Comparison of ENCODE assay signal across 19 cellular contexts in genomic region chr1:30733520-30733919, GRCh38. TPM values are rescaled to one million over a fixed set of nuclear protein-coding genes. Genes with fewer than 3 reads are reported as not detected.
DNase-seq lines count a peak whose midpoint lies in the region; ATAC-seq and TF ChIP-seq lines count a peak whose summit lies in the region.
"Had no signal": no experiment of that assay in that cellular context is flagged by ENCODE, and none has a peak within 500 bp of the region (broad histone marks: within the 10 kb centered on the region; RNA-seq: fewer than 3 reads in every experiment).

No MANE protein-coding gene starts in this region.

- no peak for ATAC-seq in IMR-90 (ENCODE audit: low read depth)
- ATAC-seq: left ventricle myocardium superior had no signal

- DNase-seq in CD8-positive, alpha-beta memory T cell = no peak
- DNase-seq in IMR-90 (peak; percentile 14), caudate nucleus (lab: John Stamatoyannopoulos, UW) (peak in 1 of 61 donors; percentile 23), retina (peak; percentile 70), OCI-M1 (lab: John Stamatoyannopoulos, UW) (no peak), EL (no peak), globus pallidus (ENCODE audit: low spot score) (no peak)
- DNase-seq: effector CD4-positive, alpha-beta T cell; glutamatergic neuron; left ventricle myocardium superior; NCI-H146; NK-92 treated with Interleukin-12 subunit alpha and Interleukin-12 subunit beta, amount 100 ng/mL, for 24 hours; Right ventricle myocardium superior; uterus had no signal

- no peak overlapping the region for H3K18ac ChIP-seq in IMR-90 (ENCODE audit: low read depth, low read length)

- H3K27ac Mint-ChIP-seq in CD8-positive, alpha-beta memory T cell = peak overlapping the region in 6 of 8 donors; percentile 10 to 78 (median 72)

- H4K5ac ChIP-seq in IMR-90 (ENCODE audit: low read depth, low read length) = no peak overlapping the region

- no peak overlapping the region for H2BK20ac ChIP-seq in IMR-90 (ENCODE audit: low read depth, low read length)

- no peak overlapping the region for H3K23ac ChIP-seq in IMR-90 (ENCODE audit: low read depth, low read length)

- peaks cover 61% of the 10 kb centered on the region for H3K36me3 ChIP-seq in CD8-positive, alpha-beta memory T cell (ENCODE audit: insufficient read depth, low read length)
- no peaks in the 10 kb centered on the region for H3K36me3 ChIP-seq in IMR-90 (ENCODE audit: control insufficient read depth, insufficient read depth, low read length)
- H3K36me3 ChIP-seq: uterus had no signal

- H2AK5ac ChIP-seq in IMR-90 (ENCODE audit: low read depth, low read length) = no peak overlapping the region

- H3K56ac ChIP-seq in IMR-90 (ENCODE audit: extremely low read depth, insufficient read depth, low read length) = no peak overlapping the region

- peaks cover 0 to 2% (median 0%) of the 10 kb centered on the region in 5 donors for H3K9me3 Mint-ChIP-seq in CD8-positive, alpha-beta memory T cell
- H3K9me3 Mint-ChIP-seq: T-helper 1 cell treated with Interleukin-12 subunit alpha and Interleukin-12 subunit beta and Interleukin-4 antibody, amounts not matched to agents 30 μg/mL and 1 μg/mL, for 36 hours had no signal

- no peak overlapping the region for H3K4me2 ChIP-seq in IMR-90 (ENCODE audit: low read depth, low read length)

- no peaks in the 10 kb centered on the region for H3K79me1 ChIP-seq in IMR-90 (ENCODE audit: low read depth in 1 of 2, low read length in 2 of 2)

- CTCF ChIA-PET in CD8-positive, alpha-beta memory T cell (lab: Charles Lee) = interaction anchor here (0.8 to 19.6 kb wide), 7 partner anchors 9 to 68 kb away, joined by 3 to 525 read pairs (median 5); partner anchors contain the start of gene LAPTM5
- CTCF ChIA-PET in IMR-90 (lab: Yijun Ruan, JAX) = interaction anchor here (0.8 kb wide), 1 partner anchor 15 kb away, joined by 3 read pairs; no protein-coding TSS in a partner anchor

- no peaks in the 10 kb centered on the region for H3K9me3 ChIP-seq in CD8-positive, alpha-beta memory T cell (ENCODE audit: low read length)
- H3K9me3 ChIP-seq in IMR-90 (ENCODE audit: control insufficient read depth, insufficient read depth, low read length) = peaks cover 7% of the 10 kb centered on the region
- H3K9me3 ChIP-seq: uterus had no signal

- no peak overlapping the region for H2AK9ac ChIP-seq in IMR-90 (replicated peaks; ENCODE audit: low read depth, low read length, poor library complexity)

- dilution Hi-C loops in IMR-90 (cut with HindIII; ENCODE audit: low sequenced_read_pairs, unreplicated experiment) = no loop called here

- TF ChIP-seq POLR2A in IMR-90 (IDR thresholded peaks at IDR 0.05; ENCODE audit: low read depth, low read length) = no peak

- no peak for TF ChIP-seq RAD21 in IMR-90 (IDR thresholded peaks at IDR 0.05; ENCODE audit: low read length)

- no peak overlapping the region for H2AFZ ChIP-seq in IMR-90 (replicated peaks; ENCODE audit: low read length, poor library complexity)
- H2AFZ ChIP-seq: parathyroid adenoma had no signal

- peaks cover 28% of the 10 kb centered on the region for H3K4me1 ChIP-seq in CD8-positive, alpha-beta memory T cell (ENCODE audit: insufficient read depth, low read length)
- H3K4me1 ChIP-seq in IMR-90 (ENCODE audit: control insufficient read depth, insufficient read depth, low read length) = no peaks in the 10 kb centered on the region
- H3K4me1 ChIP-seq: parathyroid adenoma, uterus had no signal

- POLR2A ChIA-PET in CD8-positive, alpha-beta memory T cell (lab: Charles Lee) = interaction anchor here (1.2 to 4.1 kb wide), 3 partner anchors 11 to 23 kb away, joined by 3 to 23 read pairs (median 5); no protein-coding TSS in a partner anchor
- POLR2A ChIA-PET in IMR-90 (lab: Charles Lee; ENCODE audit: unreplicated experiment) = no interaction called here

- in situ Hi-C loops in IMR-90 (cut with MboI; ENCODE audit: low sequenced_read_pairs) = no loop called here

- 50% methylated on average over 2 of the region's 9 CpGs; no CpG with 5 or more reads in 1 of the 2 experiments for WGBS in IMR-90 (ENCODE audit: extremely low coverage in 2 of 2, insufficient read length in 1 of 2), 2 experiments

- TF ChIP-seq CTCF in IMR-90 (conservative IDR thresholded peaks at IDR 0.05; ENCODE audit: low read depth, low read length) = no peak

- H3K27me3 ChIP-seq in CD8-positive, alpha-beta memory T cell (ENCODE audit: insufficient read depth, low read length, poor library complexity, severe bottlenecking) = no peaks in the 10 kb centered on the region
- peaks cover 29% of the 10 kb centered on the region for H3K27me3 ChIP-seq in IMR-90 (ENCODE audit: control insufficient read depth, insufficient read depth, low read length)
- H3K27me3 ChIP-seq: uterus had no signal

- H2BK15ac ChIP-seq in IMR-90 (ENCODE audit: low read depth, low read length) = no peak overlapping the region

- no peaks in the 10 kb centered on the region for H3K9me1 ChIP-seq in IMR-90 (ENCODE audit: insufficient read depth, low read length)

- H2BK5ac ChIP-seq in IMR-90 (ENCODE audit: low read depth, low read length, poor library complexity, severe bottlenecking) = no peak overlapping the region

- H3K27ac ChIP-seq in CD8-positive, alpha-beta memory T cell (ENCODE audit: low read depth, low read length) = no peak overlapping the region
- H3K27ac ChIP-seq in IMR-90 (ENCODE audit: insufficient read depth, low read length) = no peak overlapping the region
- H3K27ac ChIP-seq in caudate nucleus (ENCODE audit: low read depth, low read length) = peak overlapping the region; percentile 50
- H3K27ac ChIP-seq: parathyroid adenoma, uterus, VCaP had no signal

- no peak overlapping the region for H3K14ac ChIP-seq in IMR-90 (replicated peaks; ENCODE audit: low read depth, low read length)

- no peak overlapping the region for H4K8ac ChIP-seq in IMR-90 (ENCODE audit: low read depth in 2 of 2, low read length in 2 of 2)

- no peak overlapping the region for H4K91ac ChIP-seq in IMR-90 (ENCODE audit: insufficient read depth, low read depth, low read length)

- BruUV-seq in IMR-90 (replicated peaks; lab: Mats Ljungman, UMichigan) = no TSS peak

- H4K20me1 ChIP-seq in IMR-90 (ENCODE audit: insufficient read depth, low read length) = no peaks in the 10 kb centered on the region

- H2BK120ac ChIP-seq in IMR-90 (ENCODE audit: low read depth, low read length) = no peak overlapping the region

- peaks cover 24 to 50% (median 31%) of the 10 kb centered on the region in 3 donors for H3K4me1 Mint-ChIP-seq in CD8-positive, alpha-beta memory T cell

- H3K9ac ChIP-seq in IMR-90 (ENCODE audit: low read depth, low read length) = no peak overlapping the region
- H3K9ac ChIP-seq: parathyroid adenoma had no signal

- no peaks in the 10 kb centered on the region for H3K27me3 Mint-ChIP-seq in CD8-positive, alpha-beta memory T cell

- H3K36me3 Mint-ChIP-seq in CD8-positive, alpha-beta memory T cell = peaks cover 25 to 65% (median 27%) of the 10 kb centered on the region in 3 donors

- no peak overlapping the region for H3K4me3 Mint-ChIP-seq in CD8-positive, alpha-beta memory T cell
- H3K4me3 Mint-ChIP-seq: T-helper 1 cell treated with Interleukin-12 subunit alpha and Interleukin-12 subunit beta and Interleukin-4 antibody, amounts not matched to agents 30 μg/mL and 1 μg/mL, for 36 hours had no signal

- intact Hi-C loops in IMR-90 (cut with micrococcal nuclease) = no loop called here

- H3K4ac ChIP-seq in IMR-90 (ENCODE audit: low read depth, low read length) = no peak overlapping the region

- no peak overlapping the region for H3K4me3 ChIP-seq in CD8-positive, alpha-beta memory T cell (ENCODE audit: low read length)
- no peak overlapping the region for H3K4me3 ChIP-seq in IMR-90 (ENCODE audit: insufficient read depth, low read depth, low read length)
- H3K4me3 ChIP-seq: uterus had no signal

TF ChIP-seq in IMR-90, 13 proteins besides CTCF, POLR2A, EP300 and RAD21 (continues in another document):
- TF ChIP-seq RFX5 (IDR thresholded peaks at IDR 0.05; ENCODE audit: low read depth, low read length) (no peak), MAFK (IDR thresholded peaks at IDR 0.05; ENCODE audit: low read depth, low read length) (no peak), FOS (IDR thresholded peaks at IDR 0.05; ENCODE audit: low read depth, low read length) (no peak), MAZ (IDR thresholded peaks at IDR 0.05; ENCODE audit: borderline replicate concordance, low read depth, low read length) (no peak), USF2 (IDR thresholded peaks at IDR 0.05; ENCODE audit: low read depth, low read length) (no peak), CHD1 (IDR thresholded peaks at IDR 0.05; ENCODE audit: low read depth, low read length) (no peak), RCOR1 (IDR thresholded peaks at IDR 0.05; ENCODE audit: insufficient replicate concordance, low read length) (no peak), BHLHE40 (IDR thresholded peaks at IDR 0.05; ENCODE audit: low read depth, low read length) (no peak), NFE2L2 (IDR thresholded peaks at IDR 0.05; ENCODE audit: low read depth, low read length) (no peak), CEBPB (IDR thresholded peaks at IDR 0.05; ENCODE audit: low read depth, low read length) (no peak)

RNA-seq across cellular contexts. Expression of gene MATN1, which starts 10.1 kb away (rescaled TPM):
- under 1 TPM; 0.59 to 0.91 TPM for total RNA-seq in CD8-positive, alpha-beta memory T cell
- polyA plus RNA-seq in CD8-positive, alpha-beta memory T cell = not detected
- total RNA-seq in IMR-90 (2012; rRNA removed) = 0.56 TPM in 1 of 2 replicates, not detected in the other
- 0.10 and 0.27 TPM in 2 replicates for polyA plus RNA-seq in IMR-90 (2012; rRNA removed)
- 0.03 TPM in 1 of 2 replicates, not detected in the other for polyA plus RNA-seq in IMR-90 (2012; cell fraction: cytosol; rRNA removed)
- 1.1 and 1.3 TPM in 2 replicates for polyA plus RNA-seq in IMR-90 (2012; cell fraction: nucleus; rRNA removed; ENCODE audit: low replicate concordance)
- total RNA-seq: cardiac septum, left ventricle myocardium superior, Right ventricle myocardium superior had no signal

RNA-seq across cellular contexts. Expression of gene LAPTM5, which starts 24.1 kb away (rescaled TPM):
- 100 to 1,000 TPM; 204 to 206 TPM for total RNA-seq in CD8-positive, alpha-beta memory T cell
- polyA plus RNA-seq in CD8-positive, alpha-beta memory T cell = 589 TPM
- under 0.01 TPM in 1 of 2 replicates, not detected in the other for total RNA-seq in IMR-90 (2012; rRNA removed)
- 0.09 TPM in 2 replicates for polyA plus RNA-seq in IMR-90 (2012; rRNA removed)
- 0.12 TPM in 1 of 2 replicates, not detected in the other for polyA plus RNA-seq in IMR-90 (2012; cell fraction: cytosol; rRNA removed)
- polyA plus RNA-seq in IMR-90 (2012; cell fraction: nucleus; rRNA removed; ENCODE audit: low replicate concordance) = 0.07 and 0.16 TPM in 2 replicates
- total RNA-seq: G401 had no signal

Comparison
In these comparisons a context has a peak if more than half of its experiments do, and no peak if none do; other contexts are left out.
1. DNase-seq: peak in IMR-90 (single experiment) and retina (single experiment); none in CD8-positive, alpha-beta memory T cell (0 of 5), OCI-M1 (single experiment), EL (single experiment) and globus pallidus (single experiment).
2. RNA of gene LAPTM5, which starts 24.1 kb away (total RNA-seq): 204 to 206 TPM in CD8-positive, alpha-beta memory T cell; under 0.01 TPM in IMR-90; every median in the first group is over 100 times any median in the second.